9 cellular contexts compared by ENCODE assay signal in genomic region chr21:14737922-14738321, GRCh38.
DNase-seq lines count a peak whose midpoint lies in the region; ATAC-seq and TF ChIP-seq lines count a peak whose summit lies in the region.
"Had no signal": no experiment of that assay in that cellular context is flagged by ENCODE, and none has a peak within 500 bp of the region (broad histone marks: within the 10 kb centered on the region; RNA-seq: fewer than 3 reads in every experiment).

No MANE protein-coding gene starts in this region.

- TF ChIP-seq CTCF in Caco-2 (IDR thresholded peaks at IDR 0.05; ENCODE audit: insufficient read depth in 1 of 2, low read depth in 1 of 2, low read length in 1 of 2, severe bottlenecking in 1 of 2, unreplicated experiment in 1 of 2) (peak; percentile 38 to 61), fibroblast of pulmonary artery (IDR thresholded peaks at IDR 0.05; ENCODE audit: low read length, missing control alignments) (peak; percentile 63), retinal pigment epithelial cell (conservative IDR thresholded peaks at IDR 0.05; ENCODE audit: low read depth, low read length) (peak; percentile 71)

- no peak overlapping the region for H3K27ac Mint-ChIP-seq in Caco-2 (ENCODE audit: unreplicated experiment)
- H3K27ac Mint-ChIP-seq in activated CD4-positive, alpha-beta memory T cell treated with anti-CD3 and anti-CD28 coated beads, Interleukin-2, amount 10 ng/mL, durations not matched to agents 7 days and 5 days = no peak overlapping the region

- H3K9me3 Mint-ChIP-seq in Caco-2 (ENCODE audit: unreplicated experiment) = no peaks in the 10 kb centered on the region
- peaks cover 7% of the 10 kb centered on the region for H3K9me3 Mint-ChIP-seq in activated CD4-positive, alpha-beta memory T cell treated with anti-CD3 and anti-CD28 coated beads, Interleukin-2, amount 10 ng/mL, durations not matched to agents 7 days and 5 days

- H3K4me1 ChIP-seq in Caco-2 = no peaks in the 10 kb centered on the region

- ATAC-seq in GM21515 (IDR thresholded peaks at IDR 0.05; ENCODE audit: unreplicated experiment) (peak; percentile 54), GM19023 (IDR thresholded peaks at IDR 0.05; ENCODE audit: unreplicated experiment) (no peak)

- no peaks in the 10 kb centered on the region for H3K36me3 Mint-ChIP-seq in Caco-2 (ENCODE audit: insufficient read depth, unreplicated experiment)
- peaks cover 19% of the 10 kb centered on the region for H3K36me3 Mint-ChIP-seq in activated CD4-positive, alpha-beta memory T cell treated with anti-CD3 and anti-CD28 coated beads, Interleukin-2, amount 10 ng/mL, durations not matched to agents 7 days and 5 days (ENCODE audit: low read depth)

- DNase-seq in Caco-2 (peak; percentile 50 to 58), NCI-H446 treated with DMSO at 0.1 percent for 48 hours (lab: John Stamatoyannopoulos, UW) (peak; percentile 9), fibroblast of pulmonary artery (ENCODE audit: low read depth) (peak; percentile 68), retinal pigment epithelial cell (ENCODE audit: low read depth) (no peak), amniotic stem cell (lab: John Stamatoyannopoulos, UW) (no peak)
- DNase-seq in activated CD4-positive, alpha-beta memory T cell treated with anti-CD3 and anti-CD28 coated beads, Interleukin-2, amount 10 ng/mL, durations not matched to agents 7 days and 5 days = peak; percentile 36

- POLR2A ChIA-PET in Caco-2 (lab: Charles Lee) = interaction anchor here (0.6 kb wide), 1 partner anchor 21 kb away, joined by 3 read pairs; no protein-coding TSS in a partner anchor
- POLR2A ChIA-PET in activated CD4-positive, alpha-beta memory T cell treated with anti-CD3 and anti-CD28 coated beads, Interleukin-2, amount 10 ng/mL, durations not matched to agents 7 days and 5 days (lab: Charles Lee) = interaction anchor here (0.8 to 2.4 kb wide), 8 partner anchors 25 to 355 kb away, joined by 3 to 9 read pairs (median 5); partner anchors contain the start of gene HSPA13

- H3K4me3 ChIP-seq in Caco-2 (ENCODE audit: low read depth, low read length) (no peak overlapping the region), fibroblast of pulmonary artery (replicated peaks; ENCODE audit: low read depth, low read length) (no peak overlapping the region), retinal pigment epithelial cell (ENCODE audit: low read length) (no peak overlapping the region)

- H3K27me3 Mint-ChIP-seq in Caco-2 (ENCODE audit: insufficient read depth, unreplicated experiment) = no peaks in the 10 kb centered on the region
- no peaks in the 10 kb centered on the region for H3K27me3 Mint-ChIP-seq in activated CD4-positive, alpha-beta memory T cell treated with anti-CD3 and anti-CD28 coated beads, Interleukin-2, amount 10 ng/mL, durations not matched to agents 7 days and 5 days

- intact Hi-C loops in Caco-2 (cut with micrococcal nuclease; ENCODE audit: unreplicated experiment) = loop anchor here (10.0 kb wide), 2 partner anchors 223 to 293 kb away; no protein-coding TSS in a partner anchor

- CTCF ChIA-PET in Caco-2 (lab: Charles Lee) = interaction anchor here (1.1 kb wide), 1 partner anchor 285 kb away, joined by 3 read pairs; no protein-coding TSS in a partner anchor
- CTCF ChIA-PET in activated CD4-positive, alpha-beta memory T cell treated with anti-CD3 and anti-CD28 coated beads, Interleukin-2, amount 10 ng/mL, durations not matched to agents 7 days and 5 days (lab: Charles Lee) = interaction anchor here (0.8 to 3.8 kb wide), 24 partner anchors 10 to 355 kb away, joined by 3 to 23 read pairs (median 5); partner anchors contain the start of gene HSPA13

- no peaks in the 10 kb centered on the region for H3K36me3 ChIP-seq in Caco-2 (ENCODE audit: control insufficient read depth, insufficient read depth, low read length)

- no peak overlapping the region for H3K4me3 Mint-ChIP-seq in Caco-2 (ENCODE audit: unreplicated experiment)
- H3K4me3 Mint-ChIP-seq in activated CD4-positive, alpha-beta memory T cell treated with anti-CD3 and anti-CD28 coated beads, Interleukin-2, amount 10 ng/mL, durations not matched to agents 7 days and 5 days = no peak overlapping the region
- H3K4me3 Mint-ChIP-seq: T-helper 1 cell treated with Interleukin-12 subunit alpha and Interleukin-12 subunit beta and Interleukin-4 antibody, amounts not matched to agents 30 μg/mL and 1 μg/mL, for 36 hours had no signal

- BruUV-seq in Caco-2 (replicated peaks; lab: Mats Ljungman, UMichigan) = no TSS peak

- no peaks in the 10 kb centered on the region for H3K9me3 ChIP-seq in Caco-2

- no peaks in the 10 kb centered on the region for H3K4me1 Mint-ChIP-seq in Caco-2 (ENCODE audit: low read depth, unreplicated experiment)
- H3K4me1 Mint-ChIP-seq in activated CD4-positive, alpha-beta memory T cell treated with anti-CD3 and anti-CD28 coated beads, Interleukin-2, amount 10 ng/mL, durations not matched to agents 7 days and 5 days = peaks cover 36% of the 10 kb centered on the region

- no peaks in the 10 kb centered on the region; the same call in 1 of the 2 replicates for H3K27me3 ChIP-seq in Caco-2 (replicated peaks; ENCODE audit: control insufficient read depth, insufficient read depth, low read length)

Comparison
In these comparisons a context has a peak if more than half of its experiments do, and no peak if none do; other contexts are left out.
1. DNase-seq: peak in Caco-2 (2 of 2), NCI-H446 treated with DMSO at 0.1 percent for 48 hours (single experiment), activated CD4-positive, alpha-beta memory T cell treated with anti-CD3 and anti-CD28 coated beads, Interleukin-2, amount 10 ng/mL, durations not matched to agents 7 days and 5 days (single experiment) and fibroblast of pulmonary artery (single experiment); none in retinal pigment epithelial cell (single experiment) and amniotic stem cell (single experiment).
2. Peak in every context shown above with its lines, with median percentiles within 50 percentile points of each other: CTCF ChIP-seq.